ENCODE assay signal across 7 cellular contexts in genomic region chr9:130682490-130683121, GRCh38. TPM values are rescaled to one million over a fixed set of nuclear protein-coding genes. Genes with fewer than 3 reads are reported as not detected.
DNase-seq lines count a peak whose midpoint lies in the region; ATAC-seq and TF ChIP-seq lines count a peak whose summit lies in the region.

No MANE protein-coding gene starts in this region.

- H3K9me3 ChIP-seq in body of pancreas (no peaks in the 10 kb centered on the region), iPS-18a (ENCODE audit: control insufficient read depth, low read depth, low read length) (peaks cover 5% of the 10 kb centered on the region), skeletal muscle satellite cell (replicated peaks; ENCODE audit: low read length) (peaks cover 6% of the 10 kb centered on the region)

- TF ChIP-seq CTCF in GM12872 (IDR thresholded peaks at IDR 0.05; ENCODE audit: insufficient read depth, low read depth, low read length) (peak; percentile 65), body of pancreas (IDR thresholded peaks at IDR 0.05) (peak; percentile 65 to 89 (median 86))

- H3K4me3 ChIP-seq in body of pancreas = no peak overlapping the region
- H3K4me3 ChIP-seq in iPS-18a (ENCODE audit: low read length) = peak overlapping the region; percentile 44
- H3K4me3 ChIP-seq in skeletal muscle satellite cell (ENCODE audit: low read length) = peak overlapping the region; percentile 71

- peak; percentile 80 for ATAC-seq in body of pancreas
- no peak for ATAC-seq in HG03571 (IDR thresholded peaks at IDR 0.05; ENCODE audit: unreplicated experiment)

- H3K27me3 ChIP-seq in body of pancreas (no peaks in the 10 kb centered on the region), iPS-18a (ENCODE audit: control insufficient read depth, insufficient read depth, low read length) (peaks cover 51% of the 10 kb centered on the region), skeletal muscle satellite cell (ENCODE audit: control insufficient read depth, insufficient read depth, low read length) (peaks cover 11% of the 10 kb centered on the region)

- WGBS in body of pancreas, 2 donors = 3 to 4% methylated on average over 17 to 22 of the region's 22 CpGs

- peak in 1 of 3 donors; percentile 32 for TF ChIP-seq POLR2A in body of pancreas (IDR thresholded peaks at IDR 0.05)

- intact Hi-C loops in body of pancreas (cut with DNase I) = loop anchor here (5.0 kb wide), 1 partner anchor 220 kb away; no protein-coding TSS in a partner anchor

- H3K9ac ChIP-seq in iPS-18a (ENCODE audit: low read length) (no peak overlapping the region), skeletal muscle satellite cell (ENCODE audit: low read depth, low read length) (no peak overlapping the region)

- peak overlapping the region; percentile 97 for H3K4me2 ChIP-seq in skeletal muscle satellite cell (ENCODE audit: low read length)

- DNase-seq in NCI-H1694 (lab: John Stamatoyannopoulos, UW) = peak; percentile 38
- peak; percentile 58 for DNase-seq in T-helper 9 cell
- peak; percentile 86 to 89 (median 87) for DNase-seq in body of pancreas

- peak overlapping the region in 1 of 4 donors; percentile 12 for H3K27ac ChIP-seq in body of pancreas
- no peak overlapping the region for H3K27ac ChIP-seq in iPS-18a (ENCODE audit: low read length)

- H3K36me3 ChIP-seq in body of pancreas (replicated peaks in 1 of 2; ENCODE audit: insufficient read depth in 1 of 2, low read depth in 2 of 2) (no peaks in the 10 kb centered on the region), iPS-18a (ENCODE audit: control insufficient read depth, low read depth, low read length) (no peaks in the 10 kb centered on the region), skeletal muscle satellite cell (ENCODE audit: insufficient read depth, low read length) (no peaks in the 10 kb centered on the region)

- H3K4me1 ChIP-seq in body of pancreas = peaks cover 15% of the 10 kb centered on the region
- peaks cover 3% of the 10 kb centered on the region for H3K4me1 ChIP-seq in iPS-18a (ENCODE audit: control insufficient read depth, low read depth, low read length)
- H3K4me1 ChIP-seq in skeletal muscle satellite cell (ENCODE audit: control insufficient read depth, insufficient read depth, low read length) = peaks cover 13% of the 10 kb centered on the region

RNA-seq across cellular contexts. Expression of gene EXOSC2, which starts 11.0 kb away (rescaled TPM):
- 10 to 100 TPM; 12.2 to 17.1 TPM for total RNA-seq in body of pancreas
- 42.1 and 42.2 TPM in 2 replicates for total RNA-seq in skeletal muscle satellite cell (2012; rRNA removed)

RNA-seq across cellular contexts. Expression of gene PRDM12, which starts 18.2 kb away (rescaled TPM):
- not detected for total RNA-seq in body of pancreas
- total RNA-seq in skeletal muscle satellite cell (2012; rRNA removed) = not detected in 2 replicates

Comparison
In these comparisons a context has a peak if more than half of its experiments do, and no peak if none do; other contexts are left out.
1. H3K4me3 ChIP-seq: peak in iPS-18a (single experiment) and skeletal muscle satellite cell (single experiment); none in body of pancreas (0 of 2).
2. Peak in every context shown above with its lines, with median percentiles within 50 percentile points of each other: DNase-seq.